1 cellular context compared by ENCODE assay signal in genomic region chr17:36750316-36750885, GRCh38.
TF ChIP-seq lines count a peak whose summit lies in the region.

No MANE protein-coding gene starts in this region.

TF ChIP-seq in K562, 482 proteins besides CTCF, POLR2A, EP300 and RAD21 (continued from another document):
- TF ChIP-seq ATF7 (IDR thresholded peaks at IDR 0.05) (peak; percentile 77), E2F6 (IDR thresholded peaks at IDR 0.05; ENCODE audit: borderline replicate concordance in 1 of 2, extremely low read depth in 1 of 2, insufficient read depth in 1 of 2, insufficient read length in 1 of 2, low read depth in 1 of 2, low read length in 1 of 2, poor library complexity in 1 of 2, severe bottlenecking in 1 of 2) (no peak), PHB2 (IDR thresholded peaks at IDR 0.05; ENCODE audit: low read depth) (no peak), JUND (IDR thresholded peaks at IDR 0.05; ENCODE audit: borderline replicate concordance, low read depth, low read length) (no peak), JUND (tag; IDR thresholded peaks at IDR 0.05; ENCODE audit: borderline replicate concordance, low read depth, low read length) (peak; percentile 48; the same call in 1 of the 3 replicates), SMARCA5 (IDR thresholded peaks at IDR 0.05) (no peak)
TF ChIP-seq in K562: peak in this region for 4.
